In genomic region chr10:100729877-100730738, GRCh38 we compare ENCODE assay signal across 1 cellular context.
TF ChIP-seq lines count a peak whose summit lies in the region.

No MANE protein-coding gene starts in this region.

TF ChIP-seq in HCT116, 20 proteins besides CTCF, POLR2A, EP300 and RAD21 (continued from another document):
- TF ChIP-seq ZBTB33 (IDR thresholded peaks at IDR 0.05; ENCODE audit: extremely low read depth, insufficient replicate concordance, low read length), result no peak
